Comparison of ENCODE assay signal across 11 cellular contexts in genomic region chr17:2237960-2238359, GRCh38.
DNase-seq lines count a peak whose midpoint lies in the region; ATAC-seq, FAIRE-seq and TF ChIP-seq lines count a peak whose summit lies in the region.
"Had no signal": no experiment of that assay in that cellular context is flagged by ENCODE, and none has a peak within 500 bp of the region (broad histone marks: within the 10 kb centered on the region; RNA-seq: fewer than 3 reads in every experiment).

No MANE protein-coding gene starts in this region.

- H3K27ac Mint-ChIP-seq in astrocyte (ENCODE audit: unreplicated experiment), result peak overlapping the region; percentile 66

- ATAC-seq in PC-3, result no peak
- ATAC-seq: HCT116 had no signal

- H3K36me3 ChIP-seq in HUES6 (ENCODE audit: control insufficient read depth, insufficient read depth, low read length), result peaks cover 16% of the 10 kb centered on the region
- no peaks in the 10 kb centered on the region for H3K36me3 ChIP-seq in astrocyte (ENCODE audit: insufficient read depth, low read length)
- peaks cover 52% of the 10 kb centered on the region for H3K36me3 ChIP-seq in mesodermal cell (ENCODE audit: control insufficient read depth, insufficient read depth, low read length)
- peaks cover 0 to 12% (median 5%) of the 10 kb centered on the region in 3 donors for H3K36me3 ChIP-seq in tibial artery
- no peaks in the 10 kb centered on the region for H3K36me3 ChIP-seq in PC-3 (ENCODE audit: low read depth, low read length)

- H3K9ac ChIP-seq in HUES6 (ENCODE audit: low read length), result no peak overlapping the region
- H3K9ac ChIP-seq in astrocyte (ENCODE audit: low read length), result peak overlapping the region; percentile 65
- H3K9ac ChIP-seq in PC-3 (ENCODE audit: low read length), result no peak overlapping the region

- H3K9me3 Mint-ChIP-seq in astrocyte (ENCODE audit: unreplicated experiment), result no peaks in the 10 kb centered on the region

- no peak for FAIRE-seq in astrocyte (lab: Jason Lieb, UNC)

- no peak overlapping the region for H3K4me3 ChIP-seq in HUES6 (ENCODE audit: low read depth, low read length)
- no peak overlapping the region for H3K4me3 ChIP-seq in astrocyte (ENCODE audit: insufficient read depth, low read depth, low read length)
- no peak overlapping the region for H3K4me3 ChIP-seq in mesodermal cell (ENCODE audit: extremely low read depth, insufficient read depth, low read length, poor library complexity, severe bottlenecking)
- H3K4me3 ChIP-seq in tibial artery, result peak overlapping the region; percentile 20 to 28
- H3K4me3 ChIP-seq in PC-3 (ENCODE audit: low read length), result no peak overlapping the region

- H3K79me2 ChIP-seq in astrocyte (ENCODE audit: insufficient read depth, low read length), result peaks cover 19% of the 10 kb centered on the region
- no peaks in the 10 kb centered on the region for H3K79me2 ChIP-seq in PC-3 (ENCODE audit: low read length)

- H4K20me1 ChIP-seq in astrocyte (ENCODE audit: insufficient read depth, low read length) (no peaks in the 10 kb centered on the region), PC-3 (ENCODE audit: low read length) (no peaks in the 10 kb centered on the region)

- TF ChIP-seq CTCF in astrocyte (IDR thresholded peaks at IDR 0.05; ENCODE audit: insufficient read depth, low read depth, low read length), result no peak
- no peak for TF ChIP-seq CTCF in tibial artery (IDR thresholded peaks at IDR 0.05)
- TF ChIP-seq CTCF in PC-3 (conservative IDR thresholded peaks at IDR 0.05; ENCODE audit: low read depth, low read length), result no peak

- H3K9me3 ChIP-seq in HUES6 (ENCODE audit: control insufficient read depth, insufficient read depth, low read depth, low read length) (no peaks in the 10 kb centered on the region), astrocyte (ENCODE audit: insufficient read depth, low read depth, low read length) (no peaks in the 10 kb centered on the region), mesodermal cell (ENCODE audit: control insufficient read depth, low read length) (no peaks in the 10 kb centered on the region), tibial artery (no peaks in the 10 kb centered on the region), PC-3 (ENCODE audit: low read length) (no peaks in the 10 kb centered on the region)

- H3K4me2 ChIP-seq in astrocyte (ENCODE audit: low read length), result peak overlapping the region; percentile 52
- H3K4me2 ChIP-seq in PC-3 (ENCODE audit: low read length), result no peak overlapping the region

- no peak overlapping the region for H2AFZ ChIP-seq in astrocyte (ENCODE audit: low read depth, low read length)
- H2AFZ ChIP-seq in PC-3 (ENCODE audit: low read length), result no peak overlapping the region

- CTCF ChIA-PET in PC-3 (lab: Charles Lee), result no interaction called here

- DNase-seq in astrocyte (ENCODE audit: low read depth), result no peak
- no peak for DNase-seq in tibial artery
- DNase-seq in NCI-H1436 treated with DMSO at 0.1 percent for 48 hours (lab: John Stamatoyannopoulos, UW), result no peak
- DNase-seq in NCI-H187 (lab: John Stamatoyannopoulos, UW), result no peak
- DNase-seq in PC-3, result no peak
- DNase-seq: activated CD4-positive, CD25-positive, alpha-beta regulatory T cell; COR-L47; NCI-H446 had no signal

- no peak overlapping the region for H3K4me3 Mint-ChIP-seq in astrocyte (ENCODE audit: unreplicated experiment)

- WGBS in mesodermal cell (ENCODE audit: insufficient coverage in 2 of 2), 2 experiments, result 88 to 92% methylated on average over 1 to 3 of the region's 3 CpGs

- peaks cover 13% of the 10 kb centered on the region for H3K36me3 Mint-ChIP-seq in astrocyte (ENCODE audit: low read depth, unreplicated experiment)

- no peaks in the 10 kb centered on the region for H3K27me3 Mint-ChIP-seq in astrocyte (ENCODE audit: low read depth, unreplicated experiment)

- peaks cover 69% of the 10 kb centered on the region for H3K4me1 Mint-ChIP-seq in astrocyte (ENCODE audit: low read depth, unreplicated experiment)

- peaks cover 4% of the 10 kb centered on the region for H3F3A ChIP-seq in PC-3 (ENCODE audit: low read length, unreplicated experiment)

- H3K27ac ChIP-seq in HUES6 (ENCODE audit: low read depth, low read length), result 0 out of 2 replicates have a peak overlapping the region, but pooled peaks have one; percentile 21
- H3K27ac ChIP-seq in astrocyte (ENCODE audit: low read depth, low read length), result peak overlapping the region; percentile 67
- H3K27ac ChIP-seq in mesodermal cell (ENCODE audit: low read depth, low read length, severe bottlenecking), result peak overlapping the region; percentile 16
- H3K27ac ChIP-seq in tibial artery, result peak overlapping the region; percentile 57 to 62
- H3K27ac ChIP-seq in PC-3 (ENCODE audit: low read length), result no peak overlapping the region

- no peaks in the 10 kb centered on the region for H3K9me2 ChIP-seq in PC-3 (replicated peaks; ENCODE audit: low read length)

- POLR2A ChIA-PET in PC-3 (lab: Charles Lee; ENCODE audit: unreplicated experiment), result no interaction called here

- no peaks in the 10 kb centered on the region for H3K27me3 ChIP-seq in HUES6 (ENCODE audit: control insufficient read depth, insufficient read depth, low read length)
- no peaks in the 10 kb centered on the region for H3K27me3 ChIP-seq in astrocyte (ENCODE audit: insufficient read depth, low read length)
- H3K27me3 ChIP-seq in tibial artery, result no peaks in the 10 kb centered on the region
- H3K27me3 ChIP-seq in PC-3 (ENCODE audit: low read length), result no peaks in the 10 kb centered on the region

- H3K4me1 ChIP-seq in HUES6 (ENCODE audit: control insufficient read depth, insufficient read depth, low read length) (peaks cover 16% of the 10 kb centered on the region; the same call in 1 of the 2 replicates), astrocyte (ENCODE audit: insufficient read depth, low read length) (peaks cover 55% of the 10 kb centered on the region), mesodermal cell (ENCODE audit: control insufficient read depth, insufficient read depth, low read length, poor library complexity, severe bottlenecking) (peaks cover 32% of the 10 kb centered on the region), tibial artery (peaks cover 0 to 75% (median 49%) of the 10 kb centered on the region in 4 donors), PC-3 (ENCODE audit: insufficient read depth, low read length) (peaks cover 18% of the 10 kb centered on the region)

- BruUV-seq in PC-3 (replicated peaks; lab: Mats Ljungman, UMichigan), result no TSS peak

- intact Hi-C loops in tibial artery (cut with DNase I; ENCODE audit: low total_unique reads) (no loop called here), PC-3 (cut with micrococcal nuclease) (no loop called here)

Comparison
In these comparisons a context has a peak if more than half of its experiments do, and no peak if none do; other contexts are left out.
1. H3K4me3 ChIP-seq: peak in tibial artery (2 of 2); none in HUES6 (single experiment), astrocyte (single experiment), mesodermal cell (single experiment) and PC-3 (single experiment).